In the genomic region with DNA sequence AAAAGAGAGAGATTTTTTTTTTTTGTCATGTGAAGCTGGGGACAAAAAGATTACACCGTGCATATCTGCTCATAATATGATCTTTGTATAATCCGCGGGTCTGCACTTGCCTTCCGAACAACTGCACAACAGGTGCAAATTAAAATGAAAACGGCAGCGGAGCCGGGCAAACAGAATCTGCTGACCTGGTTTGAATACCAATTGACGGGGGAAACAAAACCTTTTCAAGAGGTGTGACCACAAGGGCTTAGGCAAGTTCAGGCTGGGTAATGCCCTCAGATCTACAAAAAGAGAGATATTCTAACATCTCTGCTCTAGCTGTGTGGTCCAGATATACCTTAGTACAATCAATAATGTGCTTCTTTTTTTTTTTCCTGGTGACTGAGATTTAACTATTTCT, we compare ENCODE assay signal across 13 cellular contexts.
DNase-seq lines count a peak whose midpoint lies in the region; ATAC-seq and TF ChIP-seq lines count a peak whose summit lies in the region.
"Had no signal": no experiment of that assay in that cellular context is flagged by ENCODE, and none has a peak within 500 bp of the region (broad histone marks: within the 10 kb centered on the region; RNA-seq: fewer than 3 reads in every experiment).

No MANE protein-coding gene starts in this region.

- no CpG with 5 or more reads among the region's 8 CpGs for WGBS in mesendoderm (ENCODE audit: extremely low coverage, insufficient coverage, low lambda C conversion rate)

- H3K4me3 ChIP-seq in mesendoderm (ENCODE audit: low read length) (no peak overlapping the region), upper lobe of right lung (peak overlapping the region; percentile 8), MG63 (no peak overlapping the region)

- peak overlapping the region; percentile 93 for H3K27ac ChIP-seq in angular gyrus (ENCODE audit: low read depth, low read length)
- H3K27ac ChIP-seq in mesendoderm (ENCODE audit: low read depth, low read length): no peak overlapping the region
- peak overlapping the region; percentile 49 for H3K27ac ChIP-seq in upper lobe of right lung

- DNase-seq in NCI-H2171 treated with DMSO at 0.1 percent for 48 hours (lab: John Stamatoyannopoulos, UW) (peak; percentile 59), NCI-H2171 (lab: John Stamatoyannopoulos, UW) (no peak), mesendoderm (peak; percentile 49), upper lobe of right lung (no peak), DMS53 (lab: John Stamatoyannopoulos, UW) (no peak), MG63 (no peak)
- DNase-seq in stimulated activated CD4-positive, alpha-beta T cell treated with anti-CD3 and anti-CD28 coated beads, Interleukin-1b, Interleukin-23, amount 100 ng/mL, for 48 hours: no peak
- DNase-seq: activated naive CD8-positive, alpha-beta T cell treated with anti-CD3 and anti-CD28 coated beads, Interleukin-2, amount 10 ng/mL, durations not matched to agents 7 days and 5 days; foreskin melanocyte; HFFc6; posterior cingulate gyrus; T1000 had no signal

- no peaks in the 10 kb centered on the region for H3K79me1 ChIP-seq in mesendoderm (ENCODE audit: low read length)

- no peak overlapping the region for H3K9ac ChIP-seq in mesendoderm (ENCODE audit: low read length)

- H3K9me3 ChIP-seq in upper lobe of right lung: no peaks in the 10 kb centered on the region
- no peaks in the 10 kb centered on the region for H3K9me3 ChIP-seq in MG63

- no peaks in the 10 kb centered on the region for H3K27me3 ChIP-seq in mesendoderm (ENCODE audit: insufficient read depth, low read length, poor library complexity)
- no peaks in the 10 kb centered on the region for H3K27me3 ChIP-seq in upper lobe of right lung
- no peaks in the 10 kb centered on the region for H3K27me3 ChIP-seq in MG63

- intact Hi-C loops in upper lobe of right lung (cut with DNase I): no loop called here

- H4K5ac ChIP-seq in mesendoderm (ENCODE audit: low read length): no peak overlapping the region

- H3K56ac ChIP-seq in mesendoderm (ENCODE audit: low read length): no peak overlapping the region

- ATAC-seq in upper lobe of right lung: no peak

- H3K18ac ChIP-seq in mesendoderm (ENCODE audit: low read length): no peak overlapping the region

- no peak overlapping the region for H2BK15ac ChIP-seq in mesendoderm (replicated peaks; ENCODE audit: low read depth)

- TF ChIP-seq CTCF in upper lobe of right lung (IDR thresholded peaks at IDR 0.05): no peak

- H3K79me2 ChIP-seq in mesendoderm (ENCODE audit: control insufficient read depth, insufficient read depth, low read length): no peaks in the 10 kb centered on the region

- H2BK5ac ChIP-seq in mesendoderm (ENCODE audit: low read length): no peak overlapping the region

- H3K23ac ChIP-seq in mesendoderm (ENCODE audit: low read length): no peak overlapping the region

- H3K36me3 ChIP-seq in mesendoderm (ENCODE audit: control insufficient read depth, insufficient read depth, low read length) (no peaks in the 10 kb centered on the region), upper lobe of right lung (peaks cover 5% of the 10 kb centered on the region), MG63 (peaks cover 49% of the 10 kb centered on the region)

- H3K4me1 ChIP-seq in mesendoderm (ENCODE audit: control insufficient read depth, low read depth, low read length): peaks cover 6% of the 10 kb centered on the region
- peaks cover 29% of the 10 kb centered on the region for H3K4me1 ChIP-seq in upper lobe of right lung

- no peak overlapping the region for H4K8ac ChIP-seq in mesendoderm (ENCODE audit: low read depth, low read length)

- no peak overlapping the region for H3K4ac ChIP-seq in mesendoderm (ENCODE audit: low read depth, low read length)

- H2BK120ac ChIP-seq in mesendoderm (ENCODE audit: low read depth, low read length): no peak overlapping the region

- no peak overlapping the region for H2AK5ac ChIP-seq in mesendoderm (ENCODE audit: low read length)

- H3K4me2 ChIP-seq in mesendoderm (ENCODE audit: low read length): no peak overlapping the region

Comparison
In these comparisons a context has a peak if more than half of its experiments do, and no peak if none do; other contexts are left out.
1. DNase-seq: peak in NCI-H2171 treated with DMSO at 0.1 percent for 48 hours (single experiment) and mesendoderm (single experiment); none in NCI-H2171 (single experiment), upper lobe of right lung (single experiment), DMS53 (single experiment), MG63 (single experiment) and stimulated activated CD4-positive, alpha-beta T cell treated with anti-CD3 and anti-CD28 coated beads, Interleukin-1b, Interleukin-23, amount 100 ng/mL, for 48 hours (single experiment).